8 cellular contexts compared by ENCODE assay signal in the genomic region with DNA sequence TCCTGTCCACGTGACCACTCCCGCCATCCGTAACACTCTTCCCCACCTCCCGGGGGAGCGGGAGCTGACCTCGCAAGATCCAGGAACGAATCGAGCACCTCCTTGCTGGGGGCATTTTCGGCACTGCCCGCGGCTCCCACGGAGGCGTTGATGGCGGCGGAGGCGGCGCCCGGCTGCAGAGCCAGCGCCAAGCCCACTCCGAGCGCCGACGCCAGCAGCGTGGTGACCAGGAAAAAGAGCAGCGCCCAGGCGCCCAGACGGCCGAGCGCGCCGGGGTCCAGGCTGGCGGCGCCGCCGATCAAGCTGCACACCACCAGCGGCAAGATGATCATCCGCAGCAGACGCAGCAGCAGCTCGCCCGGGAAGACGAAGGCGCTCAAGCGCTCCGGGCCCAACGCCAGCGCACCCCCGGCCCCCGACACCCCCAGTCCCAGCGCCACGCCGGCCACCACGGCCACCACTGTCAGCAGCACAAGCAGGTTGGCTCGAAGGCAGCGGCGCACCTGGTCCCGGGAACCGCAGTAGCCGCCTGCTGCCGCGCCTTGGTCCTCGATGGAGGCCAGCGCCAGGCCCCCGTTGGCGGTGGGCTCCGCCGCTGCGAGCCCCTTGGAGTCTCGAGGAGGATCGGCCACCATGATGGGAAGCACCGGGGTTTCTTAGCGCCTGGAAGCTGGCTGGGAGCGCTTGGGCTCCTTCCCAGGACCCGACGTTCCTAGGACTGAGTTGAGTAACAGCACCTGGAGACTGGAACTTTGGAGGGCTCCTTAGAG. TPM values are rescaled to one million over a fixed set of nuclear protein-coding genes. Genes with fewer than 3 reads are reported as not detected.
A peak's percentile ranks its signal among the peaks of the same experiment; 100 is the strongest.
DNase-seq lines count a peak whose midpoint lies in the region; ATAC-seq and TF ChIP-seq lines count a peak whose summit lies in the region.

No MANE protein-coding gene starts in this region.

- H3K9me3 ChIP-seq in adipocyte (ENCODE audit: control insufficient read depth, low read length) (no peaks in the 10 kb centered on the region), right atrium auricular region (no peaks in the 10 kb centered on the region)

- DNase-seq in ACHN = peak; percentile 59
- DNase-seq in H4 (ENCODE audit: low spot score) = peak; percentile 71
- peak; percentile 76 for DNase-seq in RKO (ENCODE audit: low spot score)
- DNase-seq in adipocyte (ENCODE audit: low read depth) = peak; percentile 79
- peak; percentile 69 for DNase-seq in right atrium auricular region (ENCODE audit: low spot score)
- DNase-seq in retina = peak; percentile 78

- H3K4me1 ChIP-seq in adipocyte (ENCODE audit: control insufficient read depth, insufficient read depth, low read length) (peaks cover 32% of the 10 kb centered on the region), right atrium auricular region (peaks cover 0 to 44% of the 10 kb centered on the region in 2 donors)

- H3K27me3 ChIP-seq in adipocyte (replicated peaks; ENCODE audit: control insufficient read depth, insufficient read depth, low read length) = no peaks in the 10 kb centered on the region
- no peaks in the 10 kb centered on the region for H3K27me3 ChIP-seq in right atrium auricular region

- peak overlapping the region; percentile 99 for H3K9ac ChIP-seq in adipocyte (ENCODE audit: low read length)

- peaks cover 28% of the 10 kb centered on the region for H3K36me3 ChIP-seq in adipocyte (ENCODE audit: control insufficient read depth, insufficient read depth, low read length, severe bottlenecking)
- peaks cover 9% of the 10 kb centered on the region for H3K36me3 ChIP-seq in right atrium auricular region

- in situ Hi-C loops in ACHN (cut with HindIII; ENCODE audit: low pct_ligation_motif_present, low pct_unique_long_range_greater_than_20kb, low sequenced_read_pairs) = no loop called here

- no peak for TF ChIP-seq CTCF in right atrium auricular region (IDR thresholded peaks at IDR 0.05)

- peak overlapping the region; percentile 75 to 82 for H3K27ac ChIP-seq in right atrium auricular region

- H3K4me3 ChIP-seq in adipocyte (ENCODE audit: low read length) (peak overlapping the region; percentile 99), right atrium auricular region (peak overlapping the region; percentile 59 to 60)

- ATAC-seq in HG03175 (IDR thresholded peaks at IDR 0.05; ENCODE audit: unreplicated experiment) = no peak
- ATAC-seq in HG03521 (IDR thresholded peaks at IDR 0.05; ENCODE audit: unreplicated experiment) = no peak

RNA-seq across cellular contexts. Expression of a gene that starts 0.9 kb away (rescaled TPM):
- 159 and 163 TPM in 2 replicates for total RNA-seq in H4 (2014; rRNA removed; shearing (Covaris generic))
- total RNA-seq in right atrium auricular region = 10 to 100 TPM; 21.2 to 42.6 TPM

RNA-seq across cellular contexts. Expression of a gene that starts 41.3 kb away (rescaled TPM):
- 29.9 and 33.5 TPM in 2 replicates for total RNA-seq in H4 (2014; rRNA removed; shearing (Covaris generic))
- 10 to 100 TPM; 46.6 to 65.4 TPM for total RNA-seq in right atrium auricular region

RNA-seq across cellular contexts. Expression of a gene that starts 41.7 kb away (rescaled TPM):
- total RNA-seq in H4 (2014; rRNA removed; shearing (Covaris generic)) = 16.2 and 33.4 TPM in 2 replicates
- 10 to 100 TPM; 20.3 to 23.8 TPM for total RNA-seq in right atrium auricular region
